Comparison of ENCODE assay signal across 11 cellular contexts in the genomic region with DNA sequence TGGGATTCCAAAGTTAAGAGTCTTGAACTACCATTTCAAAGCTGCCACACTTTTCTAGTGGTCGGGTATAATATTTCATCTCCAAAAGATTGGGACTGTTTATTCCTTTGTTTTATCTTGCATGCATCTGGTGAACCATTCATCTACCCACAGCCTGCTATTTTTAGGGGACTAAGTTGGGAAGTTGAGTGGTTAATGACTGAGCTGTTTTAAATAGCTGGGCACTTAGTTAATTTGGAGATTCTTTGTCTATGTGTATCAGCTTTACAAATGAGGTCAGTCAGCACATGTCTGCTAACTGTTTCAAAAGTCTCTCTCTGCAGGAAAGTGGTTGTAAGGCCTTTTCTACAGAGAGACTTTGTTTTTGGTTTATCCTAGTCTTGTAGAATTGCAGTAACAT. TPM values are rescaled to one million over a fixed set of nuclear protein-coding genes. Genes with fewer than 3 reads are reported as not detected.
A peak's percentile ranks its signal among the peaks of the same experiment; 100 is the strongest.
DNase-seq lines count a peak whose midpoint lies in the region; ATAC-seq, FAIRE-seq and TF ChIP-seq lines count a peak whose summit lies in the region.
"Had no signal": no experiment of that assay in that cellular context is flagged by ENCODE, and none has a peak within 500 bp of the region (broad histone marks: within the 10 kb centered on the region; RNA-seq: fewer than 3 reads in every experiment).

No MANE protein-coding gene starts in this region.

- no peaks in the 10 kb centered on the region for H3K9me3 ChIP-seq in H1 (ENCODE audit: insufficient read depth in 2 of 2, low read depth in 1 of 2, low read length in 1 of 2)

- no peaks in the 10 kb centered on the region for H3K36me3 Mint-ChIP-seq in mesothelial cell of epicardium

- no peak overlapping the region for H3K18ac ChIP-seq in H1 (ENCODE audit: extremely low read depth, low read length)

- peaks cover 0 to 2% of the 10 kb centered on the region in 2 experiments for H4K20me1 ChIP-seq in H1 (replicated peaks in 1 of 2; ENCODE audit: control insufficient read depth in 1 of 2, insufficient read depth in 2 of 2, low read length in 2 of 2)

- no peaks in the 10 kb centered on the region for H3K23me2 ChIP-seq in H1 (ENCODE audit: low read depth, low read length)

- H2BK5ac ChIP-seq in H1 (ENCODE audit: low read depth, low read length), result no peak overlapping the region

- peak overlapping the region; percentile 35 for H3K27ac Mint-ChIP-seq in mesothelial cell of epicardium

- no peak for TF ChIP-seq CTCF in NB4 (IDR thresholded peaks at IDR 0.05; ENCODE audit: low read depth, low read length)
- no peak for TF ChIP-seq CTCF in H1 (IDR thresholded peaks at IDR 0.05; ENCODE audit: control extremely low read depth in 1 of 3, insufficient read depth in 1 of 3, low read depth in 1 of 3, low read length in 3 of 3)
- TF ChIP-seq CTCF in mesothelial cell of epicardium (IDR thresholded peaks at IDR 0.05; ENCODE audit: unreplicated experiment), result no peak
- TF ChIP-seq CTCF in omental fat pad (IDR thresholded peaks at IDR 0.05), result no peak

- H3K79me2 ChIP-seq in H1 (ENCODE audit: control insufficient read depth in 1 of 2, insufficient read depth in 2 of 2, low read length in 2 of 2), result peaks cover 3 to 92% of the 10 kb centered on the region in 2 experiments

- no peak overlapping the region for H2AK5ac ChIP-seq in H1 (ENCODE audit: low read depth, low read length)

- H3K36me3 ChIP-seq in H1 (ENCODE audit: control insufficient read depth in 2 of 4, insufficient read depth in 4 of 4, low read length in 3 of 4), result no peaks in the 10 kb centered on the region

- no peak for ATAC-seq in omental fat pad (ENCODE audit: low FRiP score)
- ATAC-seq: esophagus mucosa had no signal

- H2BK15ac ChIP-seq in H1 (ENCODE audit: low read length), result no peak overlapping the region

- no peaks in the 10 kb centered on the region for H3K27me3 Mint-ChIP-seq in mesothelial cell of epicardium (ENCODE audit: low read depth)

- FAIRE-seq in H1 (lab: Jason Lieb, UNC), result no peak
- FAIRE-seq: HTR-8/SVneo had no signal

- TF ChIP-seq POLR2A in NB4 (IDR thresholded peaks at IDR 0.05; ENCODE audit: extremely low read depth, insufficient read length) (no peak), H1 (IDR thresholded peaks at IDR 0.05; ENCODE audit: control extremely low read depth in 1 of 2, low read depth in 2 of 2, low read length in 2 of 2) (no peak)

- peak overlapping the region; percentile 31 for H4K5ac ChIP-seq in H1 (ENCODE audit: insufficient read length, low read depth, low read length)

- H3K4me1 Mint-ChIP-seq in mesothelial cell of epicardium, result peaks cover 10% of the 10 kb centered on the region

- H3K79me1 ChIP-seq in H1 (ENCODE audit: low read depth, low read length), result peaks cover 8% of the 10 kb centered on the region; the same call in 1 of the 2 replicates

- H4K8ac ChIP-seq in H1 (ENCODE audit: extremely low read depth, insufficient read depth, low read length), result no peak overlapping the region

- H2BK12ac ChIP-seq in H1 (ENCODE audit: low read depth, low read length), result no peak overlapping the region

- DNase-seq in EH (ENCODE audit: low read depth), result peak; percentile 93
- peak; percentile 40 for DNase-seq in NB4 (ENCODE audit: low read depth)
- DNase-seq in H1 (ENCODE audit: low read depth in 1 of 2, low spot score in 2 of 2), result no peak
- no peak for DNase-seq in mesothelial cell of epicardium (ENCODE audit: low spot score in 2 of 2, unreplicated experiment in 2 of 2)
- DNase-seq in HuH-7.5 (ENCODE audit: low spot score), result no peak
- no peak for DNase-seq in omental fat pad (ENCODE audit: low spot score)
- DNase-seq in stimulated activated CD4-positive, alpha-beta T cell treated with anti-CD3 and anti-CD28 coated beads, Interleukin-4, amount 100 ng/mL, for 1 hour, result no peak
- DNase-seq in HT-29 (ENCODE audit: low spot score), result no peak
- DNase-seq: activated gamma-delta T cell had no signal

- no peak overlapping the region for H2BK20ac ChIP-seq in H1 (ENCODE audit: low read length)

- no peak overlapping the region for H3K4ac ChIP-seq in H1 (replicated peaks; ENCODE audit: insufficient read length, low read depth, low read length)

- no peak overlapping the region for H2BK120ac ChIP-seq in H1 (replicated peaks; ENCODE audit: low read depth, low read length)

- TF ChIP-seq EP300 in H1 (IDR thresholded peaks at IDR 0.05; ENCODE audit: borderline replicate concordance in 1 of 2, low read depth in 2 of 2, low read length in 2 of 2), result no peak

- H4K91ac ChIP-seq in H1 (replicated peaks; ENCODE audit: insufficient read length, low read length), result no peak overlapping the region

- POLR2A ChIA-PET in H1 (lab: Charles Lee; ENCODE audit: partially characterized antibody), result no interaction called here

- no peak overlapping the region for H3K27ac ChIP-seq in H1 (ENCODE audit: low read depth, low read length)

- H3K4me2 ChIP-seq in H1 (ENCODE audit: insufficient read depth in 1 of 2, low read depth in 2 of 2, low read length in 2 of 2), result no peak overlapping the region

- CTCF ChIA-PET in H1 (lab: Charles Lee; ENCODE audit: partially characterized antibody), result interaction anchor here (1.1 kb wide), 1 partner anchor 140 kb away, joined by 3 read pairs; no protein-coding TSS in a partner anchor

- H2AFZ ChIP-seq in H1 (ENCODE audit: low read length), result no peak overlapping the region

- H3K27me3 ChIP-seq in H1 (replicated peaks in 1 of 4; ENCODE audit: control insufficient read depth in 3 of 4, extremely low read depth in 1 of 4, insufficient read depth in 3 of 4, low read length in 3 of 4), result no peaks in the 10 kb centered on the region

- H3K9ac ChIP-seq in H1 (replicated peaks in 1 of 4; ENCODE audit: extremely low read depth in 1 of 4, low read depth in 3 of 4, low read length in 3 of 4), result no peak overlapping the region

- H3K4me1 ChIP-seq in H1 (replicated peaks in 1 of 4; ENCODE audit: control insufficient read depth in 3 of 4, insufficient read depth in 4 of 4, low read length in 3 of 4), result peaks cover 0 to 3% (median 0%) of the 10 kb centered on the region in 4 experiments; a peak in 2 of 7 replicates

- TF ChIP-seq RAD21 in H1 (IDR thresholded peaks at IDR 0.05 in 1 of 2, conservative IDR thresholded peaks at IDR 0.05 in 1 of 2; ENCODE audit: low read depth in 2 of 2, low read length in 2 of 2), result no peak

- no peak overlapping the region for H3K23ac ChIP-seq in H1 (ENCODE audit: insufficient read length)

- no peak overlapping the region for H3K4me3 ChIP-seq in NB4 (ENCODE audit: low read depth, low read length)
- H3K4me3 ChIP-seq in H1 (ENCODE audit: extremely low read depth in 1 of 4, insufficient read depth in 2 of 4, low read depth in 3 of 4, low read length in 4 of 4), result no peak overlapping the region

- H3K14ac ChIP-seq in H1 (ENCODE audit: insufficient read length), result no peak overlapping the region

- no peak overlapping the region for H3K4me3 Mint-ChIP-seq in mesothelial cell of epicardium

- no peak overlapping the region for H3K56ac ChIP-seq in H1 (replicated peaks; ENCODE audit: insufficient read length, low read depth, low read length)

- no peaks in the 10 kb centered on the region for H3K9me3 Mint-ChIP-seq in mesothelial cell of epicardium

- WGBS in H1 (ENCODE audit: extremely low coverage in 1 of 2, insufficient coverage in 1 of 2, insufficient read length in 1 of 2, insufficient replicate concordance in 2 of 2, low coverage in 1 of 2, low lambda C conversion rate in 2 of 2, missing lambda C conversion rate in 1 of 2), 2 experiments, result 100% methylated on average over 1 of the region's 1 CpG; no CpG with 5 or more reads in 1 of the 2 experiments

TF ChIP-seq in H1, 55 proteins besides CTCF, POLR2A, EP300 and RAD21:
- TF ChIP-seq YY1 (IDR thresholded peaks at IDR 0.05; ENCODE audit: low read depth, low read length) (no peak), RFX5 (IDR thresholded peaks at IDR 0.05; ENCODE audit: borderline replicate concordance, low read depth, low read length) (no peak), NRF1 (IDR thresholded peaks at IDR 0.05; ENCODE audit: low read depth, low read length) (no peak), BACH1 (IDR thresholded peaks at IDR 0.05; ENCODE audit: low read length) (no peak), TBP (IDR thresholded peaks at IDR 0.05; ENCODE audit: low read depth, low read length) (no peak), CREB1 (IDR thresholded peaks at IDR 0.05) (no peak), SRF (IDR thresholded peaks at IDR 0.05; ENCODE audit: low read depth, low read length) (no peak), CBX8 (IDR thresholded peaks at IDR 0.05; ENCODE audit: borderline replicate concordance, low read depth, low read length) (no peak), RBBP5 (IDR thresholded peaks at IDR 0.05; ENCODE audit: borderline replicate concordance, low read depth, low read length) (no peak), POLR2AphosphoS5 (IDR thresholded peaks at IDR 0.05; ENCODE audit: low read depth, low read length) (no peak), GABPA (IDR thresholded peaks at IDR 0.05; ENCODE audit: borderline replicate concordance, insufficient read depth, low read length) (no peak), TCF12 (IDR thresholded peaks at IDR 0.05; ENCODE audit: low read depth, low read length) (no peak)
- TF ChIP-seq, protein P1, sequence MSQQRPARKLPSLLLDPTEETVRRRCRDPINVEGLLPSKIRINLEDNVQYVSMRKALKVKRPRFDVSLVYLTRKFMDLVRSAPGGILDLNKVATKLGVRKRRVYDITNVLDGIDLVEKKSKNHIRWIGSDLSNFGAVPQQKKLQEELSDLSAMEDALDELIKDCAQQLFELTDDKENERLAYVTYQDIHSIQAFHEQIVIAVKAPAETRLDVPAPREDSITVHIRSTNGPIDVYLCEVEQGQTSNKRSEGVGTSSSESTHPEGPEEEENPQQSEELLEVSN (IDR thresholded peaks at IDR 0.05), result no peak
TF ChIP-seq in H1: peak in this region for 0.

RNA-seq across cellular contexts. Expression of a gene that starts 8.1 kb away (rescaled TPM):
- 24.1 and 25.3 TPM in 2 replicates for total RNA-seq in H1 (2021; fragmentation: NEBNext Ultra II Directional; extraction: Animal tissue kit (Norgen Biotek cat#: 25700))
- polyA plus RNA-seq in H1 (2011; rRNA removed), result 9.6 and 15.6 TPM in 2 replicates
- 15.8 TPM for polyA plus RNA-seq in H1 (2011; cell fraction: cytosol; rRNA removed)
- 22.5 TPM for polyA plus RNA-seq in H1 (2011; cell fraction: nucleus; rRNA removed)
- 9.1 to 10.9 TPM (median 10.2 TPM) in 4 replicates for polyA plus RNA-seq in H1 (2012, experiment 1 of 2)
- 1.7 TPM for polyA plus RNA-seq in H1 (2012, experiment 2 of 2)
- 21.6 TPM for polyA plus RNA-seq in H1 (2013, experiment 1 of 2)
- polyA plus RNA-seq in H1 (2013, experiment 2 of 2), result 20.4 TPM
- 41.7 and 61.5 TPM in 2 replicates for polyA minus RNA-seq in H1 (2011; rRNA and poly(A)+ RNA removed)
- polyA minus RNA-seq in H1 (2011; cell fraction: cytosol; rRNA and poly(A)+ RNA removed), result 13.6 TPM
- 92.0 TPM for polyA minus RNA-seq in H1 (2011; cell fraction: nucleus; rRNA and poly(A)+ RNA removed)
- total RNA-seq in mesothelial cell of epicardium (22.2 to 23.2 TPM (median 22.3 TPM) in 3 replicates), omental fat pad (10 to 100 TPM; 33.2 to 64.1 (median 43.7) TPM)
- 11.3 and 12.3 TPM in 2 replicates for total RNA-seq in HT-29 (2014; rRNA removed; shearing (Covaris generic))

Comparison
In these comparisons a context has a peak if more than half of its experiments do, and no peak if none do; other contexts are left out.
1. DNase-seq: peak in EH (single experiment) and NB4 (single experiment); none in H1 (0 of 2), mesothelial cell of epicardium (0 of 2), HuH-7.5 (single experiment), omental fat pad (single experiment), stimulated activated CD4-positive, alpha-beta T cell treated with anti-CD3 and anti-CD28 coated beads, Interleukin-4, amount 100 ng/mL, for 1 hour (single experiment) and HT-29 (single experiment).